ENCODE assay signal across 9 cellular contexts in the genomic region with DNA sequence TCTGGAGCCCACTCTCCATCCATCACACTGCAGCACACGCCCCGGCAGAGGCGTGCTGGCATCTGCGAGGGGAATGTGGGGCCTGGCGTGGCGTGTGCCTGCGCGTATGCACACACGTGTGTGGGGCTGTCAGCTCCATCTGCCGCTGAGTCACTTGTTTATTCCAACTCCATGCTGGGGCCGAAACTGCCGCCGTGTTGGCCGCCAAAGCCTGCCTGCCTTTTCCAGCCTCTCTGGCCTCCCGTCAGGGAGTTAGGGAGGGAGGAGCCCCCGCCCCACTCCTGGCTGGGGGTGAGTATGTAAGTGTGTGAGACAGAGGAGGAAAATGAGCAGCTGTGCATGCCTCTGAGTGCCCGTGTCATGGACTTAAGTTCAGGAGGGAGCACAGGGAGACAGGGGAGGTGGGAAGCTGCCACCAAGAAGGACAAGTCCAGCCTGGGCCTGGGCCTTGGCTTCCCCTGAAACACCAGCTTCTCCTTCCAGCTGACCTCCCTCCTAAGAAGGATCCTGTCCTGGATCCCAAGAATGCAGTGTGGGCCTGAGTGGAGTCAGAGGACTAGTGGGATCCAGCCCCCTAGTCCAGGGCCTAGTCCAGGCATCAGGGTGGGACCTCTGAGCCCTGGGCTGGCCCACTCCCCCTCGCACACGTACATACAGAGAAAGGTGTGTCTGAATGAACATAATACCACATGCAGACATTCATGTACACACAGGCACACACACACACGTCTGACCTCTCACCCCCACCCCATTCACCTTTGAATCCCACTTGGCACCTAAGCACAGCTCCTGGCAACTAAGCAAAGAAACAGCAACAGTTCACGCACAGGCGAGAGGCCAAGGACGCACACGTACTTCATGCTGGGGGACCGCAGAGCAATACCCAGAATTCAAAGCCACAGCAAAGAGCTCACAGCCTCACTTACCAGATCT. TPM values are rescaled to one million over a fixed set of nuclear protein-coding genes. Genes with fewer than 3 reads are reported as not detected.
DNase-seq lines count a peak whose midpoint lies in the region; ATAC-seq lines count a peak whose summit lies in the region.
"Had no signal": no experiment of that assay in that cellular context is flagged by ENCODE, and none has a peak within 500 bp of the region (broad histone marks: within the 10 kb centered on the region; RNA-seq: fewer than 3 reads in every experiment).

No MANE protein-coding gene starts in this region.

- no peak for ATAC-seq in stimulated activated naive CD8-positive, alpha-beta T cell treated with anti-CD3 and anti-CD28 coated beads, Interleukin-15, Interleukin-2, amounts not matched to agents 100 U/mL and 50 U/mL, for 24 hours
- no peak for ATAC-seq in natural killer cell treated with Interleukin-12 subunit alpha and Interleukin-12 subunit beta and Interleukin-15 and Interleukin-18, amount 100 ng/mL, for 72 hours
- ATAC-seq in HG03025 (IDR thresholded peaks at IDR 0.05; ENCODE audit: low FRiP score, unreplicated experiment) = no peak
- ATAC-seq in HG02623 (IDR thresholded peaks at IDR 0.05; ENCODE audit: unreplicated experiment) = no peak
- ATAC-seq in HG02973 (IDR thresholded peaks at IDR 0.05; ENCODE audit: unreplicated experiment) = no peak
- ATAC-seq in GM21528 (IDR thresholded peaks at IDR 0.05; ENCODE audit: low FRiP score, unreplicated experiment) = no peak

- H3K27ac Mint-ChIP-seq in stimulated activated naive CD8-positive, alpha-beta T cell treated with anti-CD3 and anti-CD28 coated beads, Interleukin-15, Interleukin-2, amounts not matched to agents 100 ng/mL and 50 ng/mL, for 24 hours = peak overlapping the region; percentile 33
- peak overlapping the region; percentile 5 to 8 for H3K27ac Mint-ChIP-seq in natural killer cell treated with Interleukin-12 subunit alpha and Interleukin-12 subunit beta and Interleukin-15 and Interleukin-18, amount 100 ng/mL, for 72 hours

- no peaks in the 10 kb centered on the region for H3K9me3 Mint-ChIP-seq in stimulated activated naive CD8-positive, alpha-beta T cell treated with anti-CD3 and anti-CD28 coated beads, Interleukin-15, Interleukin-2, amounts not matched to agents 100 ng/mL and 50 ng/mL, for 24 hours
- no peaks in the 10 kb centered on the region for H3K9me3 Mint-ChIP-seq in natural killer cell treated with Interleukin-12 subunit alpha and Interleukin-12 subunit beta and Interleukin-15 and Interleukin-18, amount 100 ng/mL, for 72 hours

- H3K4me3 Mint-ChIP-seq in stimulated activated naive CD8-positive, alpha-beta T cell treated with anti-CD3 and anti-CD28 coated beads, Interleukin-15, Interleukin-2, amounts not matched to agents 100 ng/mL and 50 ng/mL, for 24 hours = no peak overlapping the region
- no peak overlapping the region for H3K4me3 Mint-ChIP-seq in natural killer cell treated with Interleukin-12 subunit alpha and Interleukin-12 subunit beta and Interleukin-15 and Interleukin-18, amount 100 ng/mL, for 72 hours

- no peaks in the 10 kb centered on the region for H3K27me3 Mint-ChIP-seq in stimulated activated naive CD8-positive, alpha-beta T cell treated with anti-CD3 and anti-CD28 coated beads, Interleukin-15, Interleukin-2, amounts not matched to agents 100 ng/mL and 50 ng/mL, for 24 hours
- H3K27me3 Mint-ChIP-seq in natural killer cell treated with Interleukin-12 subunit alpha and Interleukin-12 subunit beta and Interleukin-15 and Interleukin-18, amount 100 ng/mL, for 72 hours = no peaks in the 10 kb centered on the region

- H3K36me3 Mint-ChIP-seq in stimulated activated naive CD8-positive, alpha-beta T cell treated with anti-CD3 and anti-CD28 coated beads, Interleukin-15, Interleukin-2, amounts not matched to agents 100 ng/mL and 50 ng/mL, for 24 hours (ENCODE audit: low read depth) = peaks cover 68% of the 10 kb centered on the region
- peaks cover 22% of the 10 kb centered on the region for H3K36me3 Mint-ChIP-seq in natural killer cell treated with Interleukin-12 subunit alpha and Interleukin-12 subunit beta and Interleukin-15 and Interleukin-18, amount 100 ng/mL, for 72 hours

- peaks cover 34% of the 10 kb centered on the region for H3K4me1 Mint-ChIP-seq in stimulated activated naive CD8-positive, alpha-beta T cell treated with anti-CD3 and anti-CD28 coated beads, Interleukin-15, Interleukin-2, amounts not matched to agents 100 ng/mL and 50 ng/mL, for 24 hours (ENCODE audit: low read depth)
- peaks cover 14 to 30% of the 10 kb centered on the region in 2 donors for H3K4me1 Mint-ChIP-seq in natural killer cell treated with Interleukin-12 subunit alpha and Interleukin-12 subunit beta and Interleukin-15 and Interleukin-18, amount 100 ng/mL, for 72 hours (ENCODE audit: low read depth in 2 of 2)

- no peak for DNase-seq in stimulated activated naive CD8-positive, alpha-beta T cell treated with anti-CD3 and anti-CD28 coated beads, Interleukin-15, Interleukin-2, amounts not matched to agents 100 U/mL and 50 U/mL, for 24 hours
- DNase-seq in fibroblast of gingiva (ENCODE audit: low read depth) = peak; percentile 75
- DNase-seq in natural killer cell treated with Interleukin-12 subunit alpha and Interleukin-12 subunit beta and Interleukin-15 and Interleukin-18, amount 100 ng/mL, for 72 hours (ENCODE audit: low spot score) = no peak
- DNase-seq: activated CD4-positive, CD25-positive, alpha-beta regulatory T cell had no signal

RNA-seq across cellular contexts. Expression of a gene that starts 24.7 kb away (rescaled TPM):
- total RNA-seq in natural killer cell treated with Interleukin-12 subunit alpha and Interleukin-12 subunit beta and Interleukin-15 and Interleukin-18, amount 100 ng/mL, for 72 hours = 10 to 100 TPM; 48.1 to 62.2 TPM
